1 cellular context compared by ENCODE assay signal in the genomic region with DNA sequence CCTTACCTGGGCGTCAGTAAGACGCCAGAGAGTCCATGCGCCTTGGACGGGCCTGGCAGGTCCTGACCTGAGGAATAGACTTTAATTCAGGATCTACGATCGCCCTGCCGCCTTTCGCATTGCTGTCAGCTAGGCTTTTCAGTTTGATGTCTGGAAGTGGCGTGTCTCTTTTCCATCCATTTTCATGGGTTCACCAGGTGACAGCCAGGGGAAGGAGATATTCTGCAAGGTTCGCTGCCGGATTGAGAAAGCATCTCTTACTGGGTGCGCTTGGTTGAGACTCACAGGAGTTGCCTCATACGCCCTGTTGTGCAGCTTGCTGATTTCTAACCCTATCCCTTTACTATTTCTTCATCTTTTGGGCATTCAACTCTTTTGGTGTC.
TF ChIP-seq lines count a peak whose summit lies in the region.

No MANE protein-coding gene starts in this region.

TF ChIP-seq in IMR-90, 13 proteins besides CTCF, POLR2A, EP300 and RAD21 (continued from another document):
- TF ChIP-seq, protein P1, sequence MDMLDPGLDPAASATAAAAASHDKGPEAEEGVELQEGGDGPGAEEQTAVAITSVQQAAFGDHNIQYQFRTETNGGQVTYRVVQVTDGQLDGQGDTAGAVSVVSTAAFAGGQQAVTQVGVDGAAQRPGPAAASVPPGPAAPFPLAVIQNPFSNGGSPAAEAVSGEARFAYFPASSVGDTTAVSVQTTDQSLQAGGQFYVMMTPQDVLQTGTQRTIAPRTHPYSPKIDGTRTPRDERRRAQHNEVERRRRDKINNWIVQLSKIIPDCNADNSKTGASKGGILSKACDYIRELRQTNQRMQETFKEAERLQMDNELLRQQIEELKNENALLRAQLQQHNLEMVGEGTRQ (IDR thresholded peaks at IDR 0.05; ENCODE audit: low read depth, low read length): no peak
- no peak for TF ChIP-seq MAZ (IDR thresholded peaks at IDR 0.05; ENCODE audit: borderline replicate concordance, low read depth, low read length)
- TF ChIP-seq RFX5 (IDR thresholded peaks at IDR 0.05; ENCODE audit: low read depth, low read length): no peak
- TF ChIP-seq BHLHE40 (IDR thresholded peaks at IDR 0.05; ENCODE audit: low read depth, low read length): no peak
